8 cellular contexts compared by ENCODE assay signal in genomic region chr17:61411114-61411943, GRCh38. TPM values are rescaled to one million over a fixed set of nuclear protein-coding genes. Genes with fewer than 3 reads are reported as not detected.
A peak's percentile ranks its signal among the peaks of the same experiment; 100 is the strongest.
DNase-seq lines count a peak whose midpoint lies in the region; ATAC-seq, FAIRE-seq and TF ChIP-seq lines count a peak whose summit lies in the region.

No MANE protein-coding gene starts in this region.

- H3K9me1 ChIP-seq in keratinocyte (ENCODE audit: control insufficient read depth, extremely low read depth, insufficient read depth, low read length), result no peaks in the 10 kb centered on the region

- H3K4me1 ChIP-seq in keratinocyte (ENCODE audit: control insufficient read depth, extremely low read depth, insufficient read depth, low read length), result no peaks in the 10 kb centered on the region

- peaks cover 32% of the 10 kb centered on the region for H3K27me3 ChIP-seq in keratinocyte (ENCODE audit: control insufficient read depth, extremely low read depth, insufficient read depth, low read length)

- peak overlapping the region; percentile 54 for H3K9ac ChIP-seq in keratinocyte (ENCODE audit: control insufficient read depth, extremely low read depth, insufficient read depth, low read length)

- H3K27me3 Mint-ChIP-seq in brain, result peaks cover 71% of the 10 kb centered on the region

- H3K36me3 ChIP-seq in keratinocyte (ENCODE audit: control insufficient read depth in 2 of 2, extremely low read depth in 1 of 2, insufficient read depth in 2 of 2, low read length in 2 of 2), result no peaks in the 10 kb centered on the region

- H3K9me3 Mint-ChIP-seq in brain, result peaks cover 0 to 5% (median 0%) of the 10 kb centered on the region in 5 experiments

- dilution Hi-C loops in keratinocyte (cut with MboI; ENCODE audit: extremely low pct_ligation_motif_present, low sequenced_read_pairs), result no loop called here

- H3K4me3 Mint-ChIP-seq in brain, result peak overlapping the region; percentile 78 to 82 (median 79)

- H3K27ac Mint-ChIP-seq in brain, result peak overlapping the region in 1 of 5 experiments; percentile 81

- H3K36me3 Mint-ChIP-seq in brain, result no peaks in the 10 kb centered on the region

- H3K4me2 ChIP-seq in keratinocyte (ENCODE audit: control insufficient read depth, extremely low read depth, insufficient read depth, low read depth, low read length), result peak overlapping the region; percentile 74

- H3K9me3 ChIP-seq in keratinocyte (ENCODE audit: control insufficient read depth, low read depth, low read length), result no peaks in the 10 kb centered on the region

- no peaks in the 10 kb centered on the region for H4K20me1 ChIP-seq in keratinocyte (ENCODE audit: control insufficient read depth, extremely low read depth, insufficient read depth, low read length)

- peak; percentile 54 for DNase-seq in AG09319 (ENCODE audit: extremely low read depth, low read depth)
- DNase-seq in NOMO-1 (lab: John Stamatoyannopoulos, UW; ENCODE audit: unreplicated experiment in 2 of 2), result peak; percentile 40 to 41
- no peak for DNase-seq in keratinocyte (ENCODE audit: low read depth, low spot score)
- DNase-seq in stimulated activated CD8-positive, alpha-beta memory T cell treated with anti-CD3 and anti-CD28 coated beads, Interleukin-4, amount 100 ng/mL, for 48 hours, result peak; percentile 46
- DNase-seq in effector CD4-positive, alpha-beta T cell, result no peak
- DNase-seq in NCI-H446 (lab: John Stamatoyannopoulos, UW), result no peak

- FAIRE-seq in keratinocyte (lab: Jason Lieb, UNC), result no peak

- no peak overlapping the region for H3K27ac ChIP-seq in keratinocyte (ENCODE audit: control insufficient read depth, insufficient read depth, low read length)

- H2AFZ ChIP-seq in keratinocyte (ENCODE audit: control insufficient read depth, low read length), result peak overlapping the region; percentile 80

- H3K79me2 ChIP-seq in keratinocyte (ENCODE audit: control insufficient read depth, insufficient read depth, low read length), result no peaks in the 10 kb centered on the region

- peak overlapping the region; percentile 51 to 73 (median 68) for H3K4me3 ChIP-seq in keratinocyte (ENCODE audit: control insufficient read depth in 2 of 3, extremely low read depth in 1 of 3, insufficient read depth in 2 of 3, low read depth in 1 of 3, low read length in 3 of 3)

- ATAC-seq in GM18498 (IDR thresholded peaks at IDR 0.05; ENCODE audit: unreplicated experiment), result peak; percentile 13

- TF ChIP-seq CTCF in AG09319 (IDR thresholded peaks at IDR 0.05; ENCODE audit: low read depth, low read length) (peak; percentile 19), brain (conservative IDR thresholded peaks at IDR 0.05) (peak; percentile 21 to 67), keratinocyte (optimal IDR thresholded peaks at IDR 0.05 in 1 of 3, IDR thresholded peaks at IDR 0.05 in 1 of 3, conservative IDR thresholded peaks at IDR 0.05 in 1 of 3; ENCODE audit: extremely low read depth in 1 of 3, insufficient read depth in 2 of 3, low read length in 3 of 3) (peak in 2 of 3 experiments; percentile 7 to 8)

- H3K4me1 Mint-ChIP-seq in brain, result peaks cover 20% of the 10 kb centered on the region

RNA-seq across cellular contexts. Expression of gene TBX2, which starts 11.7 kb away (rescaled TPM):
- polyA plus RNA-seq in brain (ENCODE audit: insufficient read depth, low read depth, low replicate concordance), result 5.5 TPM
- polyA plus RNA-seq in keratinocyte, result 0.01 TPM in 2 of 3 replicates, not detected in the other
- not detected for polyA plus RNA-seq in keratinocyte (2011; ENCODE audit: low read depth)
- 0.03 TPM in 1 of 2 replicates, not detected in the other for polyA plus RNA-seq in keratinocyte (2011; cell fraction: cytosol; rRNA removed)
- 0.04 and 0.07 TPM in 2 replicates for polyA plus RNA-seq in keratinocyte (2011; cell fraction: nucleus; rRNA removed)
- 0.02 TPM in 1 of 2 replicates, not detected in the other for polyA plus RNA-seq in keratinocyte (2012; ENCODE audit: low replicate concordance)
- 0.10 to 0.26 TPM in 2 of 3 replicates, not detected in the other for polyA minus RNA-seq in keratinocyte
- polyA minus RNA-seq in keratinocyte (2011; cell fraction: cytosol; rRNA and poly(A)+ RNA removed), result not detected
- not detected in 2 replicates for polyA minus RNA-seq in keratinocyte (2011; cell fraction: nucleus; rRNA and poly(A)+ RNA removed)

RNA-seq across cellular contexts. Expression of gene TBX4, which starts 40.9 kb away (rescaled TPM):
- not detected for polyA plus RNA-seq in brain (ENCODE audit: insufficient read depth, low read depth, low replicate concordance)
- polyA plus RNA-seq in keratinocyte, result 0.04 TPM in 1 of 3 replicates, not detected in the others
- polyA plus RNA-seq in keratinocyte (2011; ENCODE audit: low read depth), result not detected
- polyA plus RNA-seq in keratinocyte (2011; cell fraction: cytosol; rRNA removed), result not detected in 2 replicates
- 0.10 and 0.39 TPM in 2 replicates for polyA plus RNA-seq in keratinocyte (2011; cell fraction: nucleus; rRNA removed)
- not detected in 2 replicates for polyA plus RNA-seq in keratinocyte (2012; ENCODE audit: low replicate concordance)
- 0.33 TPM in 1 of 3 replicates, not detected in the others for polyA minus RNA-seq in keratinocyte
- not detected for polyA minus RNA-seq in keratinocyte (2011; cell fraction: cytosol; rRNA and poly(A)+ RNA removed)
- polyA minus RNA-seq in keratinocyte (2011; cell fraction: nucleus; rRNA and poly(A)+ RNA removed), result not detected in 2 replicates

Comparison
In these comparisons a context has a peak if more than half of its experiments do, and no peak if none do; other contexts are left out.
1. DNase-seq: peak in AG09319 (single experiment), NOMO-1 (2 of 2) and stimulated activated CD8-positive, alpha-beta memory T cell treated with anti-CD3 and anti-CD28 coated beads, Interleukin-4, amount 100 ng/mL, for 48 hours (single experiment); none in keratinocyte (single experiment), effector CD4-positive, alpha-beta T cell (single experiment) and NCI-H446 (0 of 2).
2. Peak in every context shown above with its lines, with median percentiles within 50 percentile points of each other: CTCF ChIP-seq.